21 cellular contexts compared by ENCODE assay signal in the genomic region with DNA sequence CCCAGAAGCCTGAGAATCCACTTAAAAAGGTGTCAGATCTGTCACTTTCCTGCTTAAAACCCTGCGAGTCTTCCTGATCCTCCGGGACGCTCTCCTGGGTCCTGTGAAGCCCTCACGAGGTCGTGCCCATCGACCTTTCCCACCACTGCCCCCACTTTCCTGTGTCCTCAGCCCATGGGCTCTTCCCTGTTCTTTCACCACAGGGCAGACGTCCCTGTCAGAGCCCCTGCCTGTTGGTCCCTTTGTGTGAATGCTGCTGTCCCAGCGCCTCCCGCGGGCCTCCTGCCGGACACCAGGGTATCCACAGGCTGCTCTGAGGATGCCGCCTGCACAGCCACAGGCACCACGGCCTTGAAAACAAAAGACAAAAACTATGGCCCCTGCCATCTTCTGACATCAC.
"Had no signal": no experiment of that assay in that cellular context is flagged by ENCODE, and none has a peak within 500 bp of the region (broad histone marks: within the 10 kb centered on the region; RNA-seq: fewer than 3 reads in every experiment).

No MANE protein-coding gene starts in this region.

- FAIRE-seq: TTC549 had no signal

- ATAC-seq: activated CD4-positive, CD25-positive, alpha-beta regulatory T cell treated with anti-CD3 and anti-CD28 coated beads, Interleukin-2, amount 50 U/mL, for 24 hours; activated CD8-positive, alpha-beta memory T cell treated with anti-CD3 and anti-CD28 coated beads, Interleukin-2, amount 10 ng/mL, durations not matched to agents 7 days and 5 days; effector memory CD8-positive, alpha-beta T cell; gastrocnemius medialis; left lobe of liver; naive thymus-derived CD8-positive, alpha-beta T cell; psoas muscle; sciatic nerve had no signal

- H3K36me3 ChIP-seq: ascending aorta, breast epithelium, gastrocnemius medialis, heart left ventricle, upper lobe of left lung had no signal

- H3K9me3 ChIP-seq: ascending aorta, breast epithelium, gastrocnemius medialis, heart left ventricle, psoas muscle, upper lobe of left lung had no signal

- H3K4me3 ChIP-seq: ascending aorta, breast epithelium, gastrocnemius medialis, heart left ventricle, psoas muscle, upper lobe of left lung had no signal

- H3K4me1 ChIP-seq: ascending aorta, gastrocnemius medialis, heart left ventricle, psoas muscle, upper lobe of left lung had no signal

- DNase-seq: activated CD8-positive, alpha-beta memory T cell treated with anti-CD3 and anti-CD28 coated beads, Interleukin-2, amount 10 ng/mL, durations not matched to agents 7 days and 5 days; activated naive CD4-positive, alpha-beta T cell treated with anti-CD3 and anti-CD28 coated beads for 36 hours; activated T-cell treated with anti-CD3 and anti-CD28 coated beads, Interleukin-2, amount 50 U/mL, for 1 hour; cerebellar nuclear complex; dermis blood vessel endothelial cell; effector memory CD8-positive, alpha-beta T cell; gastrocnemius medialis; naive thymus-derived CD8-positive, alpha-beta T cell; occipital lobe; psoas muscle; stimulated activated naive CD8-positive, alpha-beta T cell treated with anti-CD3 and anti-CD28 coated beads, Interleukin-15, amount 100 ng/mL, for 72 hours; T-helper 2 cell; upper lobe of left lung had no signal

- H3K27ac ChIP-seq: ascending aorta, breast epithelium, epithelial cell of prostate, gastrocnemius medialis, heart left ventricle, psoas muscle, upper lobe of left lung had no signal

- H3K27me3 ChIP-seq: ascending aorta, gastrocnemius medialis, upper lobe of left lung had no signal
